In the genomic region with DNA sequence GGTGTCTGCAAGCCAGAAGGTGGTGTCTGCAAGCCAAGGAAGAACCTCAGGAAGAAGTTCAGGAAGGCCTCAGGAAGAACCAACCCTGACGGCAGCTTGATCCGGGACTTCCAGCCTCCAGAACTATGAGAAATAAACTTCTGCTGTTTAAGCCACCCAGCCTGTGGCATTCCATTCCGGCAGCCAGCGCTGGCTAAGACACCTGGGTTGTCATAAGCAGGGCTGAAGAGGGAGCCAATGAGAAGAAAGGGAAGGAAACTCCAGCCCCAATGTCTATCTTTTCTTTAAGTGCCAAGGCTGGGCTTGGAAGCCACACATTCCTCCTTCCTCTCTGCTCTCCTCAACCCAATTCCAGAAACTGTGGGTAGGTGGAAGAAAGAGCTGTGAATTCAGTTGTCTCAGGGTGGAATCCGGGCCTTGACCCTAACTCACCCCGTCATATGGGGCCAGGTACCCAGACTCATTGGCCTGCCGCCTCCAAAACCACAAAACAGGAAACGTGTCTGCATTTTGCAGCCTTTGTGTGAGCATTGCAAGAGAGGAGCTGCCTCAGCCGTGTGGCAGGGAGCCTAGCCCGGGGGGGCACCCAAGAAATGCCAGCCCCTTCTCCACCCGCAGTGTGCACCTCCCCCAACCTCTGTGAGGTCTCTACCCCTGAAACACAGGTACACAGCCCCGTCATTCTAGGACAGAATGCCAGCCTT, we compare ENCODE assay signal across 19 cellular contexts. TPM values are rescaled to one million over a fixed set of nuclear protein-coding genes. Genes with fewer than 3 reads are reported as not detected.
DNase-seq lines count a peak whose midpoint lies in the region; ATAC-seq and TF ChIP-seq lines count a peak whose summit lies in the region.
"Had no signal": no experiment of that assay in that cellular context is flagged by ENCODE, and none has a peak within 500 bp of the region (broad histone marks: within the 10 kb centered on the region; RNA-seq: fewer than 3 reads in every experiment).

No MANE protein-coding gene starts in this region.

- no peaks in the 10 kb centered on the region for H3K36me3 Mint-ChIP-seq in CD4-positive, CD25-positive, alpha-beta regulatory T cell
- H3K36me3 Mint-ChIP-seq in activated CD8-positive, alpha-beta T cell treated with anti-CD3 and anti-CD28 coated beads for 36 hours (ENCODE audit: low read depth): no peaks in the 10 kb centered on the region
- H3K36me3 Mint-ChIP-seq: stimulated activated effector memory CD8-positive, alpha-beta T cell treated with anti-CD3 and anti-CD28 coated beads, Interleukin-12 subunit alpha, Interleukin-12 subunit beta, amount 100 ng/mL, for 72 hours; type B pancreatic cell had no signal

- H3K4me1 Mint-ChIP-seq in CD4-positive, CD25-positive, alpha-beta regulatory T cell: peaks cover 7 to 27% (median 16%) of the 10 kb centered on the region in 4 donors
- peaks cover 24% of the 10 kb centered on the region for H3K4me1 Mint-ChIP-seq in activated CD8-positive, alpha-beta T cell treated with anti-CD3 and anti-CD28 coated beads for 36 hours (ENCODE audit: low read depth)

- H3K79me2 ChIP-seq in MM.1S (ENCODE audit: low read length): no peaks in the 10 kb centered on the region
- no peaks in the 10 kb centered on the region for H3K79me2 ChIP-seq in SK-N-SH (ENCODE audit: insufficient read depth)

- no peaks in the 10 kb centered on the region for H3K9me3 ChIP-seq in CD4-positive, CD25-positive, alpha-beta regulatory T cell (ENCODE audit: control insufficient read depth in 2 of 2, low read length in 2 of 2)
- H3K9me3 ChIP-seq in MM.1S (replicated peaks; ENCODE audit: insufficient read depth, low read length) (no peaks in the 10 kb centered on the region), SK-N-SH (no peaks in the 10 kb centered on the region)

- peaks cover 5% of the 10 kb centered on the region for H3K27me3 Mint-ChIP-seq in CD4-positive, CD25-positive, alpha-beta regulatory T cell
- peaks cover 13% of the 10 kb centered on the region for H3K27me3 Mint-ChIP-seq in activated CD8-positive, alpha-beta T cell treated with anti-CD3 and anti-CD28 coated beads for 36 hours

- no peak overlapping the region for H3K27ac ChIP-seq in CD4-positive, CD25-positive, alpha-beta regulatory T cell (ENCODE audit: insufficient read depth, low read length, poor library complexity, severe bottlenecking)
- H3K27ac ChIP-seq in MM.1S (ENCODE audit: low read length): peak overlapping the region; percentile 69
- no peak overlapping the region for H3K27ac ChIP-seq in SK-N-SH (ENCODE audit: low read depth in 2 of 2, low read length in 1 of 2)
- H3K27ac ChIP-seq: neural progenitor cell had no signal

- CTCF ChIA-PET in activated CD8-positive, alpha-beta T cell treated with anti-CD3 and anti-CD28 coated beads for 36 hours (lab: Charles Lee): no interaction called here
- CTCF ChIA-PET in SK-N-SH (lab: Yijun Ruan, JAX): no interaction called here

- H3F3A ChIP-seq in MM.1S (ENCODE audit: insufficient read depth, low read length) (peaks cover 16% of the 10 kb centered on the region), SK-N-SH (replicated peaks; ENCODE audit: insufficient read depth) (no peaks in the 10 kb centered on the region)

- peaks cover 20% of the 10 kb centered on the region for H3K4me1 ChIP-seq in CD4-positive, CD25-positive, alpha-beta regulatory T cell (ENCODE audit: control insufficient read depth, insufficient read depth, low read length, poor library complexity, severe bottlenecking)
- peaks cover 17% of the 10 kb centered on the region for H3K4me1 ChIP-seq in MM.1S (ENCODE audit: low read length)
- peaks cover 3 to 4% of the 10 kb centered on the region in 2 experiments; a peak in 2 of 4 replicates for H3K4me1 ChIP-seq in SK-N-SH (ENCODE audit: control insufficient read depth in 1 of 2, insufficient read depth in 2 of 2, low read depth in 1 of 2, low read length in 1 of 2)

- no peak for TF ChIP-seq RAD21 in SK-N-SH (IDR thresholded peaks at IDR 0.05; ENCODE audit: low read length)

- peak overlapping the region; percentile 81 for H2AFZ ChIP-seq in MM.1S (ENCODE audit: low read length)
- no peak overlapping the region for H2AFZ ChIP-seq in SK-N-SH (ENCODE audit: low read depth)
- H2AFZ ChIP-seq: neural progenitor cell had no signal

- H3K9me2 ChIP-seq in MM.1S (replicated peaks; ENCODE audit: insufficient read depth, low read length) (no peaks in the 10 kb centered on the region), SK-N-SH (no peaks in the 10 kb centered on the region)

- DNase-seq in AML-193 (lab: John Stamatoyannopoulos, UW): peak; percentile 3 to 5
- peak in 1 of 3 donors; percentile 19 for DNase-seq in CD4-positive, CD25-positive, alpha-beta regulatory T cell
- peak; percentile 89 for DNase-seq in MM.1S
- DNase-seq in activated CD8-positive, alpha-beta T cell treated with anti-CD3 and anti-CD28 coated beads for 36 hours: peak; percentile 47
- DNase-seq in SK-N-SH: no peak
- DNase-seq in NCI-H2171 treated with DMSO at 0.1 percent for 48 hours (lab: John Stamatoyannopoulos, UW): no peak
- DNase-seq in left colon: no peak
- DNase-seq: activated T-cell treated with anti-CD3 and anti-CD28 coated beads, Interleukin-2, amount 50 U/mL, for 1 hour; amniotic stem cell; cerebellar nuclear complex; DMS79; NCI-H146; NCI-H226; stimulated activated CD4-positive, alpha-beta T cell treated with anti-CD3 and anti-CD28 coated beads, Interleukin-12 subunit alpha, Interleukin-12 subunit beta, amount 100 ng/mL, for 4 hours had no signal

- H3K36me3 ChIP-seq in CD4-positive, CD25-positive, alpha-beta regulatory T cell (ENCODE audit: control insufficient read depth, insufficient read depth, low read length): no peaks in the 10 kb centered on the region
- no peaks in the 10 kb centered on the region for H3K36me3 ChIP-seq in MM.1S (replicated peaks; ENCODE audit: insufficient read depth, low read length)
- H3K36me3 ChIP-seq in SK-N-SH (replicated peaks in 1 of 2; ENCODE audit: control insufficient read depth in 1 of 2, insufficient read depth in 2 of 2, low read length in 1 of 2): no peaks in the 10 kb centered on the region
- H3K36me3 ChIP-seq: neural progenitor cell had no signal

- POLR2A ChIA-PET in activated CD8-positive, alpha-beta T cell treated with anti-CD3 and anti-CD28 coated beads for 36 hours (lab: Charles Lee): no interaction called here
- POLR2A ChIA-PET in SK-N-SH (lab: Yijun Ruan, JAX): no interaction called here

- WGBS in SK-N-SH (ENCODE audit: low lambda C conversion rate): 34% methylated on average over 7 of the region's 12 CpGs

- H3K4me3 Mint-ChIP-seq in CD4-positive, CD25-positive, alpha-beta regulatory T cell: peak overlapping the region in 3 of 4 donors; percentile 26 to 68 (median 58)
- H3K4me3 Mint-ChIP-seq in activated CD8-positive, alpha-beta T cell treated with anti-CD3 and anti-CD28 coated beads for 36 hours: no peak overlapping the region
- H3K4me3 Mint-ChIP-seq: B cell; neural progenitor cell; stimulated activated effector memory CD8-positive, alpha-beta T cell treated with anti-CD3 and anti-CD28 coated beads, Interleukin-12 subunit alpha, Interleukin-12 subunit beta, amount 100 ng/mL, for 72 hours; type B pancreatic cell had no signal

- peak overlapping the region in 1 of 3 donors; percentile 47 for H3K27ac Mint-ChIP-seq in CD4-positive, CD25-positive, alpha-beta regulatory T cell
- no peak overlapping the region for H3K27ac Mint-ChIP-seq in activated CD8-positive, alpha-beta T cell treated with anti-CD3 and anti-CD28 coated beads for 36 hours
- H3K27ac Mint-ChIP-seq: B cell; neural progenitor cell; stimulated activated effector memory CD8-positive, alpha-beta T cell treated with anti-CD3 and anti-CD28 coated beads, Interleukin-12 subunit alpha, Interleukin-12 subunit beta, amount 100 ng/mL, for 72 hours; type B pancreatic cell had no signal

- no peaks in the 10 kb centered on the region for H3K27me3 ChIP-seq in CD4-positive, CD25-positive, alpha-beta regulatory T cell (ENCODE audit: control insufficient read depth, insufficient read depth, low read length)
- H3K27me3 ChIP-seq in MM.1S (replicated peaks; ENCODE audit: insufficient read depth, low read length) (no peaks in the 10 kb centered on the region), SK-N-SH (ENCODE audit: insufficient read depth) (no peaks in the 10 kb centered on the region)
- H3K27me3 ChIP-seq: neural progenitor cell had no signal

- H3K4me3 ChIP-seq in CD4-positive, CD25-positive, alpha-beta regulatory T cell (ENCODE audit: low read depth, low read length): no peak overlapping the region
- H3K4me3 ChIP-seq in MM.1S (ENCODE audit: low read length) (peak overlapping the region; percentile 50), SK-N-SH (ENCODE audit: low read depth in 2 of 2, low read length in 1 of 2) (no peak overlapping the region)
- H3K4me3 ChIP-seq: neural progenitor cell had no signal

- no peak for ATAC-seq in CD4-positive, CD25-positive, alpha-beta regulatory T cell (ENCODE audit: low read depth in 2 of 2)
- peak; percentile 47 for ATAC-seq in activated CD8-positive, alpha-beta T cell treated with anti-CD3 and anti-CD28 coated beads for 36 hours
- ATAC-seq in HG03354 (IDR thresholded peaks at IDR 0.05; ENCODE audit: poor library complexity, severe bottlenecking, unreplicated experiment): no peak
- ATAC-seq in left colon: no peak
- ATAC-seq: stimulated activated effector memory CD8-positive, alpha-beta T cell treated with anti-CD3 and anti-CD28 coated beads, Interleukin-12 subunit alpha, Interleukin-12 subunit beta, amount 100 ng/mL, for 72 hours had no signal

- peak overlapping the region; percentile 47; the same call in 1 of the 2 replicates for H3K9ac ChIP-seq in MM.1S (ENCODE audit: low read length)
- no peak overlapping the region for H3K9ac ChIP-seq in SK-N-SH
- H3K9ac ChIP-seq: neural progenitor cell had no signal

- H4K20me1 ChIP-seq in MM.1S (ENCODE audit: insufficient read depth, low read length): no peaks in the 10 kb centered on the region
- H4K20me1 ChIP-seq in SK-N-SH (ENCODE audit: insufficient read depth): no peaks in the 10 kb centered on the region

- peaks cover 0 to 1% (median 0%) of the 10 kb centered on the region in 7 donors for H3K9me3 Mint-ChIP-seq in CD4-positive, CD25-positive, alpha-beta regulatory T cell
- no peaks in the 10 kb centered on the region for H3K9me3 Mint-ChIP-seq in activated CD8-positive, alpha-beta T cell treated with anti-CD3 and anti-CD28 coated beads for 36 hours
- H3K9me3 Mint-ChIP-seq: neural progenitor cell; stimulated activated effector memory CD8-positive, alpha-beta T cell treated with anti-CD3 and anti-CD28 coated beads, Interleukin-12 subunit alpha, Interleukin-12 subunit beta, amount 100 ng/mL, for 72 hours; type B pancreatic cell had no signal

- no peak for TF ChIP-seq EP300 in SK-N-SH (IDR thresholded peaks at IDR 0.05; ENCODE audit: borderline replicate concordance in 1 of 2, low read depth in 1 of 2, low read length in 1 of 2)

- H3K4me2 ChIP-seq in MM.1S (ENCODE audit: low read depth, low read length) (peak overlapping the region; percentile 60), SK-N-SH (no peak overlapping the region)
- H3K4me2 ChIP-seq: neural progenitor cell had no signal

- intact Hi-C loops in activated CD8-positive, alpha-beta T cell treated with anti-CD3 and anti-CD28 coated beads for 36 hours (cut with micrococcal nuclease): no loop called here
- intact Hi-C loops in left colon (cut with DNase I, micrococcal nuclease): no loop called here

- TF ChIP-seq CTCF in MM.1S (IDR thresholded peaks at IDR 0.05; ENCODE audit: low read length) (0 out of 2 replicates have a peak, but pooled peaks have one; percentile 8), SK-N-SH (IDR thresholded peaks at IDR 0.05) (no peak)
- no peak for TF ChIP-seq CTCF in activated CD8-positive, alpha-beta T cell treated with anti-CD3 and anti-CD28 coated beads for 36 hours (IDR thresholded peaks at IDR 0.05)

RNA-seq across cellular contexts. Expression of gene CRMP1, which starts 26.8 kb away (rescaled TPM):
- not detected for total RNA-seq in CD4-positive, CD25-positive, alpha-beta regulatory T cell
- polyA plus RNA-seq in CD4-positive, CD25-positive, alpha-beta regulatory T cell: not detected
- total RNA-seq in activated CD8-positive, alpha-beta T cell treated with anti-CD3 and anti-CD28 coated beads for 36 hours: not detected
- 3.4 and 7.8 TPM in 2 replicates for polyA plus RNA-seq in SK-N-SH (2012; rRNA removed)
- polyA plus RNA-seq in SK-N-SH (2012; cell fraction: cytosol; rRNA removed): 6.0 and 10.8 TPM in 2 replicates
- polyA plus RNA-seq in SK-N-SH (2012; cell fraction: nucleus; rRNA removed): 3.5 and 5.0 TPM in 2 replicates
- 1 to 10 TPM in 1 of 2 donors, under 1 TPM in 1; 0.37 to 1.2 TPM for total RNA-seq in left colon
- total RNA-seq: B cell had no signal

Comparison
In these comparisons a context has a peak if more than half of its experiments do, and no peak if none do; other contexts are left out.
1. DNase-seq: peak in AML-193 (2 of 2), MM.1S (single experiment) and activated CD8-positive, alpha-beta T cell treated with anti-CD3 and anti-CD28 coated beads for 36 hours (single experiment); none in SK-N-SH (single experiment), NCI-H2171 treated with DMSO at 0.1 percent for 48 hours (single experiment) and left colon (0 of 2).